Comparison of ENCODE assay signal across 10 cellular contexts in the genomic region with DNA sequence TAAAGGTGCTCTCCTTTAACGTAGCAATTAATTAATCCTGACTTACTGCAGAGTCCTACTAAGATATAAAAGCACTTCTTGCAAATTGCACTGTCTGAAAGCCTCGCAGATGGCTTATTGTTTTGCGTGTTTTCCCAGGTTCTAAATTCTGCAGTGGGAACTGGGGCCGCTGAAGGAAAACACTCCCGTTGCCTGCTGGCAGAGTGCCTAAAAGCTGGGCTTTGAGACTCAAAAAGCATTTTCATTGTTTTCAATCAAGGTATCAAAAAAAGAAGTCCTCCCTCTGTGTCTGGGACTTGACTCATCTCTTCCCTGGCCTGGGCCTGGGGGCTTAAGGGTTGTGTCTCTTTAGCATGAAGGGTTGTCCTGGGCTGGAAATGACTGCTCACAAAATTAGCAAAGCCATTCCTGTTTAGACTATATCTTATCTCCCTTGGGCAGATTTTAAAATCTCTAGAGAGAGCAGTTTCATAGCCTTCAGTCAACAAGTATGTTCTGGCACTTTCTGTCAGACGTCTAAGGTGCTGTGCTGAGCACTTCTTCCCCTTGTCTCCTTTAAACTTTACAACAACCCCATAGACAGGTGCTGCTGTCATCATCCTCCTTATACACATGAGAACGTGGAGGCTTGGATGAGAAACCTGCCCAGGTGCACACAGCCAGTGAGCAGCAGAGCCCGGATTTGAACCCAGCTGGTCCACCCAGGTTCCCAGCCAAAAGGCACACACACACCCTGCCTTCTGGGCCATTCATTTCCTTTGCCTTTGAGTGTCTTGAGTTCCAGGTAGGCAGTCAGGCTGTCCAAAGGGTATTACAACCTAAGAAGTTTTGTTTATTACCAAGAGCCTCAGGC. TPM values are rescaled to one million over a fixed set of nuclear protein-coding genes. Genes with fewer than 3 reads are reported as not detected.
DNase-seq lines count a peak whose midpoint lies in the region; ATAC-seq and TF ChIP-seq lines count a peak whose summit lies in the region.
"Had no signal": no experiment of that assay in that cellular context is flagged by ENCODE, and none has a peak within 500 bp of the region (broad histone marks: within the 10 kb centered on the region; RNA-seq: fewer than 3 reads in every experiment).

No MANE protein-coding gene starts in this region.

- no peaks in the 10 kb centered on the region for H3K9me3 ChIP-seq in left ventricle myocardium inferior (replicated peaks)
- no peaks in the 10 kb centered on the region for H3K9me3 ChIP-seq in upper lobe of left lung

- TF ChIP-seq POLR2A in upper lobe of left lung (IDR thresholded peaks at IDR 0.05): no peak

- no peak overlapping the region for H3K4me3 Mint-ChIP-seq in activated T-cell treated with anti-CD3 and anti-CD28 coated beads, Interleukin-2, amount 50 U/mL, for 24 hours
- H3K4me3 Mint-ChIP-seq: activated CD4-positive, alpha-beta T cell treated with anti-CD3 and anti-CD28 coated beads for 36 hours had no signal

- peaks cover 13% of the 10 kb centered on the region for H3K36me3 ChIP-seq in left ventricle myocardium inferior
- H3K36me3 ChIP-seq in upper lobe of left lung: peaks cover 0 to 36% (median 7%) of the 10 kb centered on the region in 4 donors

- no peak for DNase-seq in activated T-cell treated with anti-CD3 and anti-CD28 coated beads, Interleukin-2, amount 50 U/mL, for 24 hours
- no peak for DNase-seq in activated T-cell treated with anti-CD3 and anti-CD28 coated beads, Interleukin-2, amount 50 U/mL, for 48 hours
- DNase-seq in left ventricle myocardium inferior: no peak
- no peak for DNase-seq in upper lobe of left lung
- no peak for DNase-seq in hippocampal formation (lab: John Stamatoyannopoulos, UW)
- no peak for DNase-seq in activated CD4-positive, alpha-beta T cell treated with anti-CD3 and anti-CD28 coated beads, Interleukin-2, amount 50 U/mL, for 4 hours
- DNase-seq: activated CD4-positive, alpha-beta T cell treated with anti-CD3 and anti-CD28 coated beads for 36 hours; GOT3 had no signal

- peak overlapping the region; percentile 33 for H3K27ac Mint-ChIP-seq in activated T-cell treated with anti-CD3 and anti-CD28 coated beads, Interleukin-2, amount 50 U/mL, for 24 hours
- H3K27ac Mint-ChIP-seq: activated CD4-positive, alpha-beta T cell treated with anti-CD3 and anti-CD28 coated beads for 36 hours had no signal

- H3K36me3 Mint-ChIP-seq in activated T-cell treated with anti-CD3 and anti-CD28 coated beads, Interleukin-2, amount 50 U/mL, for 24 hours (ENCODE audit: low read depth): peaks cover 91% of the 10 kb centered on the region

- ATAC-seq in upper lobe of left lung (ENCODE audit: low FRiP score in 2 of 2) (no peak), GM18870 (IDR thresholded peaks at IDR 0.05; ENCODE audit: unreplicated experiment) (no peak)
- ATAC-seq: activated CD4-positive, alpha-beta T cell treated with anti-CD3 and anti-CD28 coated beads for 36 hours had no signal

- whole genome bisulfite sequencing in upper lobe of left lung, 2 donors: 51 to 59% methylated on average over 8 of the region's 8 CpGs

- TF ChIP-seq EP300 in upper lobe of left lung (IDR thresholded peaks at IDR 0.05): peak in 2 of 4 donors; percentile 6 to 60

- H3K27ac ChIP-seq in VCaP (peak overlapping the region; percentile 16; the same call in 1 of the 2 replicates), left ventricle myocardium inferior (replicated peaks) (peak overlapping the region; percentile 58), upper lobe of left lung (peak overlapping the region; percentile 3 to 71 (median 39))

- H3K9me3 Mint-ChIP-seq in activated T-cell treated with anti-CD3 and anti-CD28 coated beads, Interleukin-2, amount 50 U/mL, for 24 hours: no peaks in the 10 kb centered on the region

- no peaks in the 10 kb centered on the region for H3K27me3 ChIP-seq in left ventricle myocardium inferior (ENCODE audit: low read depth)
- H3K27me3 ChIP-seq in upper lobe of left lung: no peaks in the 10 kb centered on the region

- TF ChIP-seq CTCF in VCaP (conservative IDR thresholded peaks at IDR 0.05): no peak
- TF ChIP-seq CTCF in left ventricle myocardium inferior (IDR thresholded peaks at IDR 0.05; ENCODE audit: borderline replicate concordance): no peak
- TF ChIP-seq CTCF in upper lobe of left lung (IDR thresholded peaks at IDR 0.05): no peak

- no peaks in the 10 kb centered on the region for H3K27me3 Mint-ChIP-seq in activated T-cell treated with anti-CD3 and anti-CD28 coated beads, Interleukin-2, amount 50 U/mL, for 24 hours
- H3K27me3 Mint-ChIP-seq: activated CD4-positive, alpha-beta T cell treated with anti-CD3 and anti-CD28 coated beads for 36 hours had no signal

- peaks cover 88% of the 10 kb centered on the region for H3K4me1 ChIP-seq in left ventricle myocardium inferior
- H3K4me1 ChIP-seq in upper lobe of left lung: peaks cover 18 to 39% (median 35%) of the 10 kb centered on the region in 4 donors

- H3K4me3 ChIP-seq in left ventricle myocardium inferior: no peak overlapping the region
- no peak overlapping the region for H3K4me3 ChIP-seq in upper lobe of left lung

- H3K4me1 Mint-ChIP-seq in activated T-cell treated with anti-CD3 and anti-CD28 coated beads, Interleukin-2, amount 50 U/mL, for 24 hours (ENCODE audit: low read depth): peaks cover 61% of the 10 kb centered on the region

- intact Hi-C loops in left ventricle myocardium inferior (cut with micrococcal nuclease): no loop called here

RNA-seq across cellular contexts. Expression of a gene that starts 31.1 kb away (rescaled TPM):
- total RNA-seq in left ventricle myocardium inferior (17.1 TPM), upper lobe of left lung (10 to 100 TPM in 5 of 6 donors, 1 to 10 TPM in 1; 7.3 to 38.4 (median 22.1) TPM)
